In the genomic region with DNA sequence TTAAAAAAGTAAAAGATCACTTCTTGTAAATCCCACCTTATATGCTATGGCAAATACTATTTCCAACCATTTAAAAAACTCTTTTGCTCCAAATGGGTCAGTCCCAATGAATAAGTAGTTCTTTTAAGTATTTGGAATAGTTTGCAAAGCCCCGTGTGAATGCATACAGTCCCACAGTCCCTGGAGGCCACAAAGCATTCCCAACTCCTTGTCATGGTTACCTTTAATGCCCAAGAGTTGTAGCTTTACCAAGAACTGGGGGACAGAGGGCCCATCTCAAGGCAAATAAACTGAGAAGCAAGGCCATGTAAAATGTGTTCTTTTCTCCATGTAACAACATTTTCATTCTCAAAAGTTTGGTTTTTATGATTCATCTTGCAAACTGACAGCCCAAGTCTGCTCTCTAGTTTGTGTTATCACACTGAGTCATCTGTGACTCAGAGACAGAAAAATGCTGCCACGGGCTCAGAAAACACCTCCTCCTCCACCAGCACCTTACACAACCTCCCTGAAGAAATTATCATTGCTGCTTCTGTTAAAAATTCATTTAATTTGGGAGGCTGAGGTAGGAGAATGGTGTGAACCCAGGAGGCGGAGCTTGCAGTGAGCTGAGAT, we compare ENCODE assay signal across 10 cellular contexts.
DNase-seq lines count a peak whose midpoint lies in the region; ATAC-seq, FAIRE-seq and TF ChIP-seq lines count a peak whose summit lies in the region.
"Had no signal": no experiment of that assay in that cellular context is flagged by ENCODE, and none has a peak within 500 bp of the region (broad histone marks: within the 10 kb centered on the region; RNA-seq: fewer than 3 reads in every experiment).

No MANE protein-coding gene starts in this region.

- FAIRE-seq in astrocyte (lab: Jason Lieb, UNC) = peak; percentile 96
- FAIRE-seq in HepG2 (lab: Jason Lieb, UNC) = no peak
- FAIRE-seq in GM19239 (lab: Jason Lieb, UNC) = no peak
- FAIRE-seq: GM12892 had no signal

- CTCF ChIA-PET in HepG2 (lab: Yijun Ruan, JAX; ENCODE audit: low intra/inter-chr PET ratio, low total read pairs) = no interaction called here

- peak overlapping the region; percentile 48 for H3K4me3 Mint-ChIP-seq in astrocyte (ENCODE audit: unreplicated experiment)
- H3K4me3 Mint-ChIP-seq: activated naive CD4-positive, alpha-beta T cell treated with anti-CD3 and anti-CD28 coated beads, Interleukin-2, amount 50 U/mL, for 24 hours had no signal

- in situ Hi-C loops in HepG2 (cut with HindIII; ENCODE audit: extremely low pct_ligation_motif_present, low pct_unique_long_range_greater_than_20kb) = no loop called here

- H3K4me1 Mint-ChIP-seq in astrocyte (ENCODE audit: low read depth, unreplicated experiment) = peaks cover 52% of the 10 kb centered on the region
- H3K4me1 Mint-ChIP-seq: activated naive CD4-positive, alpha-beta T cell treated with anti-CD3 and anti-CD28 coated beads, Interleukin-2, amount 50 U/mL, for 24 hours had no signal

- peak overlapping the region; percentile 68 for H3K27ac ChIP-seq in astrocyte (ENCODE audit: low read depth, low read length)
- H3K27ac ChIP-seq in HepG2 (ENCODE audit: extremely low read length, insufficient read depth, low read length) = no peak overlapping the region

- POLR2A ChIA-PET in HepG2 (lab: Yijun Ruan, JAX) = no interaction called here

- ATAC-seq in HepG2 = no peak

- no peak for TF ChIP-seq EP300 in HepG2 (IDR thresholded peaks at IDR 0.05; ENCODE audit: low read depth in 2 of 2, low read length in 2 of 2)
- TF ChIP-seq EP300 in HepG2 (CRISPR knock-in tag; IDR thresholded peaks at IDR 0.05; ENCODE audit: borderline replicate concordance) = no peak

- BruUV-seq in HepG2 (replicated peaks; lab: Mats Ljungman, UMichigan) = no TSS peak

- H3K9me3 ChIP-seq in astrocyte (ENCODE audit: insufficient read depth, low read depth, low read length) (no peaks in the 10 kb centered on the region), HepG2 (ENCODE audit: low read length) (no peaks in the 10 kb centered on the region)

- WGBS in HepG2 (ENCODE audit: low lambda C conversion rate) = 27% methylated on average over 3 of the region's 3 CpGs

- DNase-seq in AG08396 (ENCODE audit: low spot score) (peak; percentile 78), HS-27A (ENCODE audit: low read depth) (peak; percentile 93), astrocyte (ENCODE audit: low read depth) (peak; percentile 93), HepG2 (ENCODE audit: low spot score) (peak; percentile 47), D341Med (ENCODE audit: low spot score) (no peak), NCI-H1105 treated with DMSO at 0.1 percent for 48 hours (lab: John Stamatoyannopoulos, UW) (no peak), NCI-H1092 treated with DMSO at 0.1 percent for 48 hours (lab: John Stamatoyannopoulos, UW) (no peak), GM19239 (ENCODE audit: insufficient read length, low spot score) (no peak)

- H3K9me3 Mint-ChIP-seq in astrocyte (ENCODE audit: unreplicated experiment) = no peaks in the 10 kb centered on the region
- H3K9me3 Mint-ChIP-seq: activated naive CD4-positive, alpha-beta T cell treated with anti-CD3 and anti-CD28 coated beads, Interleukin-2, amount 50 U/mL, for 24 hours had no signal

- H2AFZ ChIP-seq in astrocyte (ENCODE audit: low read depth, low read length) (no peak overlapping the region), HepG2 (ENCODE audit: low read length) (no peak overlapping the region)

- H3K36me3 ChIP-seq in astrocyte (ENCODE audit: insufficient read depth, low read length) (no peaks in the 10 kb centered on the region), HepG2 (replicated peaks in 1 of 2; ENCODE audit: control insufficient read depth in 1 of 2, insufficient read depth in 2 of 2, low read length in 2 of 2) (no peaks in the 10 kb centered on the region)

- no peaks in the 10 kb centered on the region for H3K79me2 ChIP-seq in astrocyte (ENCODE audit: insufficient read depth, low read length)
- H3K79me2 ChIP-seq in HepG2 (ENCODE audit: insufficient read depth, low read length) = no peaks in the 10 kb centered on the region

- TF ChIP-seq RAD21 in HepG2 (CRISPR knock-in tag; IDR thresholded peaks at IDR 0.05) = no peak

- H3K9ac ChIP-seq in astrocyte (ENCODE audit: low read length) (peak overlapping the region; percentile 1), HepG2 (ENCODE audit: insufficient read depth, low read depth, low read length) (no peak overlapping the region)

- intact Hi-C loops in HepG2 (cut with micrococcal nuclease; ENCODE audit: unreplicated experiment) = no loop called here

- TF ChIP-seq CTCF in astrocyte (IDR thresholded peaks at IDR 0.05; ENCODE audit: insufficient read depth, low read depth, low read length) (no peak), HepG2 (CRISPR knock-in tag; IDR thresholded peaks at IDR 0.05) (no peak)

- TF ChIP-seq POLR2A in HepG2 (IDR thresholded peaks at IDR 0.05; ENCODE audit: insufficient read depth in 1 of 2, low read depth in 2 of 2, low read length in 2 of 2) = no peak

- H3K36me3 Mint-ChIP-seq in astrocyte (ENCODE audit: low read depth, unreplicated experiment) = no peaks in the 10 kb centered on the region
- H3K36me3 Mint-ChIP-seq: activated naive CD4-positive, alpha-beta T cell treated with anti-CD3 and anti-CD28 coated beads, Interleukin-2, amount 50 U/mL, for 24 hours had no signal

- H3K4me3 ChIP-seq in astrocyte (ENCODE audit: insufficient read depth, low read depth, low read length) (no peak overlapping the region), HepG2 (replicated peaks in 1 of 3; ENCODE audit: insufficient read depth in 1 of 3, low read depth in 2 of 3, low read length in 3 of 3) (no peak overlapping the region)

- peak overlapping the region; percentile 70 for H3K4me2 ChIP-seq in astrocyte (ENCODE audit: low read length)
- no peak overlapping the region for H3K4me2 ChIP-seq in HepG2 (ENCODE audit: low read depth, low read length)

- H4K20me1 ChIP-seq in astrocyte (ENCODE audit: insufficient read depth, low read length) (no peaks in the 10 kb centered on the region), HepG2 (ENCODE audit: insufficient read depth, low read length) (no peaks in the 10 kb centered on the region)

- H3K4me1 ChIP-seq in astrocyte (ENCODE audit: insufficient read depth, low read length) (peaks cover 23% of the 10 kb centered on the region), HepG2 (ENCODE audit: insufficient read depth, low read length) (no peaks in the 10 kb centered on the region)

- H3K27me3 ChIP-seq in astrocyte (ENCODE audit: insufficient read depth, low read length) (peaks cover 6% of the 10 kb centered on the region), HepG2 (ENCODE audit: control insufficient read depth in 1 of 2, insufficient read depth in 2 of 2, low read length in 2 of 2) (no peaks in the 10 kb centered on the region)

- peak overlapping the region; percentile 97 for H3K27ac Mint-ChIP-seq in astrocyte (ENCODE audit: unreplicated experiment)
- H3K27ac Mint-ChIP-seq: activated naive CD4-positive, alpha-beta T cell treated with anti-CD3 and anti-CD28 coated beads, Interleukin-2, amount 50 U/mL, for 24 hours had no signal

- H3K27me3 Mint-ChIP-seq in astrocyte (ENCODE audit: low read depth, unreplicated experiment) = no peaks in the 10 kb centered on the region

TF ChIP-seq in HepG2, 621 proteins besides CTCF, POLR2A, EP300 and RAD21 (continues in another document):
- TF ChIP-seq, protein P1, sequence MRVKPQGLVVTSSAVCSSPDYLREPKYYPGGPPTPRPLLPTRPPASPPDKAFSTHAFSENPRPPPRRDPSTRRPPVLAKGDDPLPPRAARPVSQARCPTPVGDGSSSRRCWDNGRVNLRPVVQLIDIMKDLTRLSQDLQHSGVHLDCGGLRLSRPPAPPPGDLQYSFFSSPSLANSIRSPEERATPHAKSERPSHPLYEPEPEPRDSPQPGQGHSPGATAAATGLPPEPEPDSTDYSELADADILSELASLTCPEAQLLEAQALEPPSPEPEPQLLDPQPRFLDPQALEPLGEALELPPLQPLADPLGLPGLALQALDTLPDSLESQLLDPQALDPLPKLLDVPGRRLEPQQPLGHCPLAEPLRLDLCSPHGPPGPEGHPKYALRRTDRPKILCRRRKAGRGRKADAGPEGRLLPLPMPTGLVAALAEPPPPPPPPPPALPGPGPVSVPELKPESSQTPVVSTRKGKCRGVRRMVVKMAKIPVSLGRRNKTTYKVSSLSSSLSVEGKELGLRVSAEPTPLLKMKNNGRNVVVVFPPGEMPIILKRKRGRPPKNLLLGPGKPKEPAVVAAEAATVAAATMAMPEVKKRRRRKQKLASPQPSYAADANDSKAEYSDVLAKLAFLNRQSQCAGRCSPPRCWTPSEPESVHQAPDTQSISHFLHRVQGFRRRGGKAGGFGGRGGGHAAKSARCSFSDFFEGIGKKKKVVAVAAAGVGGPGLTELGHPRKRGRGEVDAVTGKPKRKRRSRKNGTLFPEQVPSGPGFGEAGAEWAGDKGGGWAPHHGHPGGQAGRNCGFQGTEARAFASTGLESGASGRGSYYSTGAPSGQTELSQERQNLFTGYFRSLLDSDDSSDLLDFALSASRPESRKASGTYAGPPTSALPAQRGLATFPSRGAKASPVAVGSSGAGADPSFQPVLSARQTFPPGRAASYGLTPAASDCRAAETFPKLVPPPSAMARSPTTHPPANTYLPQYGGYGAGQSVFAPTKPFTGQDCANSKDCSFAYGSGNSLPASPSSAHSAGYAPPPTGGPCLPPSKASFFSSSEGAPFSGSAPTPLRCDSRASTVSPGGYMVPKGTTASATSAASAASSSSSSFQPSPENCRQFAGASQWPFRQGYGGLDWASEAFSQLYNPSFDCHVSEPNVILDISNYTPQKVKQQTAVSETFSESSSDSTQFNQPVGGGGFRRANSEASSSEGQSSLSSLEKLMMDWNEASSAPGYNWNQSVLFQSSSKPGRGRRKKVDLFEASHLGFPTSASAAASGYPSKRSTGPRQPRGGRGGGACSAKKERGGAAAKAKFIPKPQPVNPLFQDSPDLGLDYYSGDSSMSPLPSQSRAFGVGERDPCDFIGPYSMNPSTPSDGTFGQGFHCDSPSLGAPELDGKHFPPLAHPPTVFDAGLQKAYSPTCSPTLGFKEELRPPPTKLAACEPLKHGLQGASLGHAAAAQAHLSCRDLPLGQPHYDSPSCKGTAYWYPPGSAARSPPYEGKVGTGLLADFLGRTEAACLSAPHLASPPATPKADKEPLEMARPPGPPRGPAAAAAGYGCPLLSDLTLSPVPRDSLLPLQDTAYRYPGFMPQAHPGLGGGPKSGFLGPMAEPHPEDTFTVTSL (CRISPR knock-in tag; IDR thresholded peaks at IDR 0.05; ENCODE audit: borderline replicate concordance) = 0 out of 2 replicates have a peak, but pooled peaks have one; percentile 21
- TF ChIP-seq TEAD3 (CRISPR knock-in tag; optimal IDR thresholded peaks at IDR 0.05; ENCODE audit: borderline replicate concordance) = peak; percentile 36

Comparison
In these comparisons a context has a peak if more than half of its experiments do, and no peak if none do; other contexts are left out.
1. DNase-seq: peak in AG08396 (single experiment), HS-27A (single experiment), astrocyte (single experiment) and HepG2 (single experiment); none in D341Med (single experiment), NCI-H1105 treated with DMSO at 0.1 percent for 48 hours (single experiment), NCI-H1092 treated with DMSO at 0.1 percent for 48 hours (single experiment) and GM19239 (single experiment).